ENCODE assay signal across 8 cellular contexts in the genomic region with DNA sequence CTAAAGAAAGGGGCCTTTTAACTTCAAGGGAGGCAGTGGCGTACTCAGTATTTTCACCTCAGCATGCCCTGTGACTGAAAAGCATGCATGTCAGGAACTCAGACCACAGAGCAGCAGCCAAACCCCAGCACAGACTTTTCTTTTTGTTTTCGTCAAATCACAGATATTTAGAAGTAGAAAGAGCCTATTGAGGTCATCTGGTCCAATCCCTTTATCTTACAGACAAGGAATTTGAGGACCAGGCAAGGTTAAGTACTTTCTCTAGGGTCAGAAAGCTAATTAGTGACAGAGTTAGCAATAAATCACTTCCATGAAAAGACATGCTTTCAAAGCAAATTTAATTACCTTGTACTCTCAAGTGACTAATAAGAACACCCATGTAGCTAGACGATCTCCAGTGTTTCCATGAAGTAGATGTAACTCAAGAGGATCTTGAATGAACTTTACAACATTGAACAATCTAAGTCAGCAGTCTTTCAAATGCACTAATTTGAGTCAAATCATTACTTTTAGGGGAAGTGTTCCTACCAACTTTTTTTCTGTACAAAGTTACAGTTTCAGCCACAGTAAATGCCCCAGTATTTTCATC. TPM values are rescaled to one million over a fixed set of nuclear protein-coding genes. Genes with fewer than 3 reads are reported as not detected.
DNase-seq lines count a peak whose midpoint lies in the region; ATAC-seq and TF ChIP-seq lines count a peak whose summit lies in the region.

No MANE protein-coding gene starts in this region.

- H3K4me3 ChIP-seq in left lung (no peak overlapping the region), testis (no peak overlapping the region)

- H3K27me3 Mint-ChIP-seq in IgD-negative memory B cell: no peaks in the 10 kb centered on the region

- TF ChIP-seq POLR2A in testis (IDR thresholded peaks at IDR 0.05): no peak

- intact Hi-C loops in left lung (cut with DNase I): no loop called here
- intact Hi-C loops in testis (cut with DNase I; ENCODE audit: low total_unique reads): no loop called here

- peaks cover 4% of the 10 kb centered on the region for H3K36me3 Mint-ChIP-seq in IgD-negative memory B cell

- no peak for TF ChIP-seq CTCF in left lung (IDR thresholded peaks at IDR 0.05)
- no peak for TF ChIP-seq CTCF in testis (IDR thresholded peaks at IDR 0.05)

- peaks cover 34 to 51% (median 46%) of the 10 kb centered on the region in 3 donors for H3K4me1 Mint-ChIP-seq in IgD-negative memory B cell

- ATAC-seq in GM18508 (IDR thresholded peaks at IDR 0.05; ENCODE audit: insufficient read depth, unreplicated experiment) (peak; percentile 99), GM21717 (IDR thresholded peaks at IDR 0.05; ENCODE audit: unreplicated experiment) (peak; percentile 96), left lung (peak; percentile 71)

- H3K9me3 ChIP-seq in left lung (no peaks in the 10 kb centered on the region), testis (no peaks in the 10 kb centered on the region)

- peak overlapping the region; percentile 5 to 89 (median 58) for H3K4me3 Mint-ChIP-seq in IgD-negative memory B cell

- H3K9me3 Mint-ChIP-seq in IgD-negative memory B cell: peaks cover 0 to 2% (median 0%) of the 10 kb centered on the region in 3 donors

- H3K4me1 ChIP-seq in left lung: no peaks in the 10 kb centered on the region
- peaks cover 11% of the 10 kb centered on the region for H3K4me1 ChIP-seq in testis

- H3K36me3 ChIP-seq in left lung: no peaks in the 10 kb centered on the region
- H3K36me3 ChIP-seq in testis (ENCODE audit: low read depth, missing control alignments): no peaks in the 10 kb centered on the region

- H3K27ac ChIP-seq in left lung: peak overlapping the region in 1 of 2 donors; percentile 45
- no peak overlapping the region for H3K27ac ChIP-seq in testis

- no peak for DNase-seq in left lung
- no peak for DNase-seq in NCI-H2227 (lab: John Stamatoyannopoulos, UW; ENCODE audit: unreplicated experiment)
- DNase-seq in activated effector memory CD4-positive, alpha-beta T cell treated with Interleukin-2 at 50 U/mL for 16 hours: no peak
- no peak for DNase-seq in testis
- DNase-seq in NCI-H2107 (lab: John Stamatoyannopoulos, UW): no peak

- H3K27ac Mint-ChIP-seq in IgD-negative memory B cell: peak overlapping the region; percentile 9 to 55 (median 10)

- 32 to 45% methylated on average over 3 of the region's 3 CpGs for WGBS in testis, 2 donors

- H3K27me3 ChIP-seq in left lung (no peaks in the 10 kb centered on the region), testis (no peaks in the 10 kb centered on the region)

RNA-seq across cellular contexts. Expression of a gene that starts 35.9 kb away (rescaled TPM):
- polyA plus RNA-seq in IgD-negative memory B cell (9.0 TPM), testis (ENCODE audit: insufficient read depth, low read depth, low replicate concordance) (8.6 TPM)
- total RNA-seq in left lung (100 to 1,000 TPM in 1 of 2 donors, 10 to 100 TPM in 1; 49.5 to 106 TPM), testis (1 to 10 TPM; 3.1 to 7.4 TPM)

Comparison
In these comparisons a context has a peak if more than half of its experiments do, and no peak if none do; other contexts are left out.
1. RNA of a gene that starts 35.9 kb away (total RNA-seq): 49.5 to 106 TPM in left lung; 3.1 to 7.4 TPM in testis; every median in the first group is over 4 times any median in the second.
2. Peak in every context shown above with its lines, with median percentiles within 50 percentile points of each other: ATAC-seq.